Comparison of ENCODE assay signal across 26 cellular contexts in genomic region chr11:85423331-85423730, GRCh38.
DNase-seq lines count a peak whose midpoint lies in the region; ATAC-seq lines count a peak whose summit lies in the region.
"Had no signal": no experiment of that assay in that cellular context is flagged by ENCODE, and none has a peak within 500 bp of the region (broad histone marks: within the 10 kb centered on the region; RNA-seq: fewer than 3 reads in every experiment).

No MANE protein-coding gene starts in this region.

- no peaks in the 10 kb centered on the region for H3K36me3 Mint-ChIP-seq in activated T-cell treated with anti-CD3 and anti-CD28 coated beads, Interleukin-2, amount 50 U/mL, for 4 hours (ENCODE audit: insufficient read depth)
- no peaks in the 10 kb centered on the region for H3K36me3 Mint-ChIP-seq in effector memory CD8-positive, alpha-beta T cell (ENCODE audit: insufficient read depth)
- H3K36me3 Mint-ChIP-seq: neural progenitor cell had no signal

- intact Hi-C loops in left colon (cut with DNase I, micrococcal nuclease): no loop called here

- DNase-seq in DMS153 (lab: John Stamatoyannopoulos, UW): peak; percentile 3
- DNase-seq in DMS153 treated with DMSO at 0.1 percent for 48 hours (lab: John Stamatoyannopoulos, UW; ENCODE audit: unreplicated experiment): no peak
- peak; percentile 79 for DNase-seq in HT-29 (ENCODE audit: low spot score)
- peak; percentile 16 for DNase-seq in NCI-H69 (lab: John Stamatoyannopoulos, UW)
- peak; percentile 73 to 78 for DNase-seq in left colon
- DNase-seq in activated T-cell treated with anti-CD3 and anti-CD28 coated beads, Interleukin-2, amount 50 U/mL, for 4 hours: no peak
- no peak for DNase-seq in effector memory CD8-positive, alpha-beta T cell
- DNase-seq: activated CD4-positive, alpha-beta T cell treated with anti-CD3 and anti-CD28 coated beads, Interleukin-2, amount 50 U/mL, for 1 hour; activated CD4-positive, CD25-positive, alpha-beta regulatory T cell; activated naive CD4-positive, alpha-beta T cell treated with Interleukin-2 at 50 U/mL for 16 hours; activated T-cell treated with anti-CD3 and anti-CD28 coated beads, Interleukin-2, amount 50 U/mL, for 24 hours; DND-41; endodermal cell; GF-D8; NCI-H1048; NCI-H2107; OCI-M1; stimulated activated CD4-positive, alpha-beta T cell treated with anti-CD3 and anti-CD28 coated beads, Interleukin-1b, Interleukin-23, amount 100 ng/mL, for 48 hours; testis had no signal

- H3K4me3 Mint-ChIP-seq in activated T-cell treated with anti-CD3 and anti-CD28 coated beads, Interleukin-2, amount 50 U/mL, for 4 hours: no peak overlapping the region
- H3K4me3 Mint-ChIP-seq in effector memory CD8-positive, alpha-beta T cell: no peak overlapping the region
- H3K4me3 Mint-ChIP-seq: activated T-cell treated with anti-CD3 and anti-CD28 coated beads, Interleukin-2, amount 50 U/mL, for 24 hours; central memory CD8-positive, alpha-beta T cell; dendritic cell treated with granulocyte-macrophage colony-stimulating factor and Interleukin-4, amounts not matched to agents 40 ng/mL and 50 ng/mL, for 4 days; endodermal cell; neural progenitor cell; stimulated activated naive CD8-positive, alpha-beta T cell treated with anti-CD3 and anti-CD28 coated beads, Interleukin-15, Interleukin-2, amounts not matched to agents 100 ng/mL and 50 ng/mL, for 24 hours had no signal

- peaks cover 45% of the 10 kb centered on the region for H3K9me3 Mint-ChIP-seq in activated T-cell treated with anti-CD3 and anti-CD28 coated beads, Interleukin-2, amount 50 U/mL, for 4 hours
- H3K9me3 Mint-ChIP-seq in effector memory CD8-positive, alpha-beta T cell: peaks cover 22 to 40% of the 10 kb centered on the region in 2 donors

- no peaks in the 10 kb centered on the region for H3K27me3 Mint-ChIP-seq in activated T-cell treated with anti-CD3 and anti-CD28 coated beads, Interleukin-2, amount 50 U/mL, for 4 hours (ENCODE audit: low read depth)
- H3K27me3 Mint-ChIP-seq in effector memory CD8-positive, alpha-beta T cell: no peaks in the 10 kb centered on the region
- H3K27me3 Mint-ChIP-seq: activated T-cell treated with anti-CD3 and anti-CD28 coated beads, Interleukin-2, amount 50 U/mL, for 24 hours; central memory CD8-positive, alpha-beta T cell; dendritic cell treated with granulocyte-macrophage colony-stimulating factor and Interleukin-4, amounts not matched to agents 40 ng/mL and 50 ng/mL, for 4 days; stimulated activated naive CD8-positive, alpha-beta T cell treated with anti-CD3 and anti-CD28 coated beads, Interleukin-15, Interleukin-2, amounts not matched to agents 100 ng/mL and 50 ng/mL, for 24 hours had no signal

- H3K27ac Mint-ChIP-seq in effector memory CD8-positive, alpha-beta T cell: no peak overlapping the region
- H3K27ac Mint-ChIP-seq: activated T-cell treated with anti-CD3 and anti-CD28 coated beads, Interleukin-2, amount 50 U/mL, for 24 hours; dendritic cell treated with granulocyte-macrophage colony-stimulating factor and Interleukin-4, amounts not matched to agents 40 ng/mL and 50 ng/mL, for 4 days; endodermal cell; IgD-negative memory B cell; neural progenitor cell; stimulated activated naive CD8-positive, alpha-beta T cell treated with anti-CD3 and anti-CD28 coated beads, Interleukin-15, Interleukin-2, amounts not matched to agents 100 ng/mL and 50 ng/mL, for 24 hours had no signal

- ATAC-seq in left colon (peak; percentile 100), GM18907 (IDR thresholded peaks at IDR 0.05; ENCODE audit: unreplicated experiment) (no peak)
- no peak for ATAC-seq in activated T-cell treated with anti-CD3 and anti-CD28 coated beads, Interleukin-2, amount 50 U/mL, for 4 hours
- no peak for ATAC-seq in effector memory CD8-positive, alpha-beta T cell (replicated peaks)
- ATAC-seq: left lobe of liver had no signal

- no peaks in the 10 kb centered on the region for H3K4me1 Mint-ChIP-seq in activated T-cell treated with anti-CD3 and anti-CD28 coated beads, Interleukin-2, amount 50 U/mL, for 4 hours (ENCODE audit: low read depth)
- no peaks in the 10 kb centered on the region for H3K4me1 Mint-ChIP-seq in effector memory CD8-positive, alpha-beta T cell (ENCODE audit: low read depth in 2 of 2)
- H3K4me1 Mint-ChIP-seq: central memory CD8-positive, alpha-beta T cell; endodermal cell; IgD-negative memory B cell; neural progenitor cell had no signal

Comparison
In these comparisons a context has a peak if more than half of its experiments do, and no peak if none do; other contexts are left out.
1. DNase-seq: peak in DMS153 (single experiment), HT-29 (single experiment), NCI-H69 (single experiment) and left colon (2 of 2); none in DMS153 treated with DMSO at 0.1 percent for 48 hours (single experiment), activated T-cell treated with anti-CD3 and anti-CD28 coated beads, Interleukin-2, amount 50 U/mL, for 4 hours (single experiment) and effector memory CD8-positive, alpha-beta T cell (0 of 3).